ENCODE assay signal across 24 cellular contexts in genomic region chr4:4456351-4456750, GRCh38.
DNase-seq lines count a peak whose midpoint lies in the region; ATAC-seq and TF ChIP-seq lines count a peak whose summit lies in the region.
"Had no signal": no experiment of that assay in that cellular context is flagged by ENCODE, and none has a peak within 500 bp of the region (broad histone marks: within the 10 kb centered on the region; RNA-seq: fewer than 3 reads in every experiment).

No MANE protein-coding gene starts in this region.

- ATAC-seq in memory B cell (ENCODE audit: low read depth) (no peak), GM23338 (no peak), HG03108 (IDR thresholded peaks at IDR 0.05; ENCODE audit: unreplicated experiment) (no peak)
- ATAC-seq: activated CD8-positive, alpha-beta memory T cell treated with anti-CD3 and anti-CD28 coated beads, Interleukin-2, amount 10 ng/mL, durations not matched to agents 7 days and 5 days; activated T-helper 17 cell treated with anti-CD3 and anti-CD28 coated beads, Interleukin-2, amount 50 U/mL, for 72 hours; left lung; sciatic nerve had no signal

- peaks cover 46% of the 10 kb centered on the region for H3K36me3 Mint-ChIP-seq in memory B cell
- peaks cover 10% of the 10 kb centered on the region for H3K36me3 Mint-ChIP-seq in GM23338 (ENCODE audit: low read depth)

- no peaks in the 10 kb centered on the region for H3K27me3 ChIP-seq in OCI-LY1 (ENCODE audit: insufficient read depth, low read length)
- H3K27me3 ChIP-seq in GM23338 (ENCODE audit: insufficient read depth), result no peaks in the 10 kb centered on the region
- H3K27me3 ChIP-seq: breast epithelium, left lung, Peyer's patch, thyroid gland had no signal

- no peaks in the 10 kb centered on the region for H3K9me3 Mint-ChIP-seq in memory B cell
- no peaks in the 10 kb centered on the region for H3K9me3 Mint-ChIP-seq in GM23338
- H3K9me3 Mint-ChIP-seq: activated naive CD8-positive, alpha-beta T cell treated with anti-CD3 and anti-CD28 coated beads, Interleukin-2, amount 10 ng/mL, durations not matched to agents 7 days and 5 days; activated T-helper 17 cell treated with anti-CD3 and anti-CD28 coated beads, Interleukin-2, amount 50 U/mL, for 72 hours; dendritic cell treated with granulocyte-macrophage colony-stimulating factor and Interleukin-4, amounts not matched to agents 40 ng/mL and 50 ng/mL, for 4 days had no signal

- no peak overlapping the region for H3K9ac ChIP-seq in OCI-LY1 (ENCODE audit: low read length)

- H4K20me1 ChIP-seq in OCI-LY1 (ENCODE audit: insufficient read depth, low read length), result no peaks in the 10 kb centered on the region
- no peaks in the 10 kb centered on the region for H4K20me1 ChIP-seq in GM23338 (replicated peaks; ENCODE audit: insufficient read depth)

- peaks cover 9% of the 10 kb centered on the region for H3K4me1 Mint-ChIP-seq in memory B cell
- peaks cover 34% of the 10 kb centered on the region for H3K4me1 Mint-ChIP-seq in GM23338
- H3K4me1 Mint-ChIP-seq: activated naive CD8-positive, alpha-beta T cell treated with anti-CD3 and anti-CD28 coated beads, Interleukin-2, amount 10 ng/mL, durations not matched to agents 7 days and 5 days had no signal

- H3K36me3 ChIP-seq in OCI-LY1 (ENCODE audit: insufficient read depth, low read length) (peaks cover 29% of the 10 kb centered on the region), GM23338 (ENCODE audit: insufficient read depth) (no peaks in the 10 kb centered on the region)

- no peaks in the 10 kb centered on the region for H3K79me2 ChIP-seq in OCI-LY1 (ENCODE audit: insufficient read depth, low read length)
- no peaks in the 10 kb centered on the region for H3K79me2 ChIP-seq in GM23338 (replicated peaks; ENCODE audit: insufficient read depth)

- H2AFZ ChIP-seq in OCI-LY1 (ENCODE audit: low read length) (no peak overlapping the region), GM23338 (no peak overlapping the region)

- no peaks in the 10 kb centered on the region for H3K9me2 ChIP-seq in OCI-LY1 (ENCODE audit: low read depth, low read length)
- H3K9me2 ChIP-seq in GM23338 (ENCODE audit: insufficient read depth), result no peaks in the 10 kb centered on the region

- peak overlapping the region; percentile 83 for H3K27ac ChIP-seq in OCI-LY1 (ENCODE audit: low read depth, low read length, poor library complexity, severe bottlenecking)
- H3K27ac ChIP-seq in GM23338 (ENCODE audit: low read depth), result no peak overlapping the region
- H3K27ac ChIP-seq: breast epithelium, left lung, Peyer's patch, thyroid gland had no signal

- peaks cover 34% of the 10 kb centered on the region for H3K4me1 ChIP-seq in OCI-LY1 (ENCODE audit: insufficient read depth, low read length, severe bottlenecking)
- H3K4me1 ChIP-seq in GM23338 (ENCODE audit: insufficient read depth), result peaks cover 46% of the 10 kb centered on the region
- H3K4me1 ChIP-seq: left lung, Peyer's patch, thyroid gland had no signal

- peak; percentile 72 for DNase-seq in ELR (ENCODE audit: low read depth)
- peak; percentile 68 for DNase-seq in dermis blood vessel endothelial cell
- no peak for DNase-seq in memory B cell (ENCODE audit: low spot score in 2 of 2)
- DNase-seq in NCI-H526 (lab: John Stamatoyannopoulos, UW), result no peak
- DNase-seq in GM23338 (ENCODE audit: low spot score), result no peak
- DNase-seq in NCI-H1436 treated with DMSO at 0.1 percent for 48 hours (lab: John Stamatoyannopoulos, UW), result no peak
- DNase-seq: activated CD4-positive, alpha-beta T cell treated with anti-CD3 and anti-CD28 coated beads for 48 hours; activated CD8-positive, alpha-beta memory T cell treated with anti-CD3 and anti-CD28 coated beads, Interleukin-2, amount 10 ng/mL, durations not matched to agents 7 days and 5 days; activated naive CD8-positive, alpha-beta T cell treated with anti-CD3 and anti-CD28 coated beads, Interleukin-2, amount 10 ng/mL, durations not matched to agents 7 days and 5 days; DMS79 treated with DMSO at 0.1 percent for 48 hours; erythroblast; left lung; NCI-H1694; NCI-H2227 treated with DMSO at 0.1 percent for 48 hours; Peyer's patch; stimulated activated naive CD4-positive, alpha-beta T cell; SW 1271; thyroid gland had no signal

- H3K4me3 Mint-ChIP-seq in memory B cell (no peak overlapping the region), GM23338 (no peak overlapping the region)
- H3K4me3 Mint-ChIP-seq: activated CD8-positive, alpha-beta memory T cell treated with anti-CD3 and anti-CD28 coated beads, Interleukin-2, amount 10 ng/mL, durations not matched to agents 7 days and 5 days; activated naive CD8-positive, alpha-beta T cell treated with anti-CD3 and anti-CD28 coated beads, Interleukin-2, amount 10 ng/mL, durations not matched to agents 7 days and 5 days; activated T-helper 17 cell treated with anti-CD3 and anti-CD28 coated beads, Interleukin-2, amount 50 U/mL, for 72 hours; dendritic cell treated with granulocyte-macrophage colony-stimulating factor and Interleukin-4, amounts not matched to agents 40 ng/mL and 50 ng/mL, for 4 days had no signal

- H3K27ac Mint-ChIP-seq in memory B cell, result peak overlapping the region; percentile 12
- no peak overlapping the region for H3K27ac Mint-ChIP-seq in GM23338
- H3K27ac Mint-ChIP-seq: activated CD8-positive, alpha-beta memory T cell treated with anti-CD3 and anti-CD28 coated beads, Interleukin-2, amount 10 ng/mL, durations not matched to agents 7 days and 5 days; activated naive CD8-positive, alpha-beta T cell treated with anti-CD3 and anti-CD28 coated beads, Interleukin-2, amount 10 ng/mL, durations not matched to agents 7 days and 5 days; activated T-helper 17 cell treated with anti-CD3 and anti-CD28 coated beads, Interleukin-2, amount 50 U/mL, for 72 hours; dendritic cell treated with granulocyte-macrophage colony-stimulating factor and Interleukin-4, amounts not matched to agents 40 ng/mL and 50 ng/mL, for 4 days had no signal

- no peaks in the 10 kb centered on the region for H3K9me3 ChIP-seq in OCI-LY1 (ENCODE audit: low read length)
- H3K9me3 ChIP-seq: breast epithelium, left lung, Peyer's patch, thyroid gland had no signal

- H3K27me3 Mint-ChIP-seq in memory B cell, result no peaks in the 10 kb centered on the region
- peaks cover 3% of the 10 kb centered on the region for H3K27me3 Mint-ChIP-seq in GM23338 (ENCODE audit: insufficient read depth, low read depth, poor library complexity)
- H3K27me3 Mint-ChIP-seq: activated CD8-positive, alpha-beta memory T cell treated with anti-CD3 and anti-CD28 coated beads, Interleukin-2, amount 10 ng/mL, durations not matched to agents 7 days and 5 days; activated naive CD8-positive, alpha-beta T cell treated with anti-CD3 and anti-CD28 coated beads, Interleukin-2, amount 10 ng/mL, durations not matched to agents 7 days and 5 days; activated T-helper 17 cell treated with anti-CD3 and anti-CD28 coated beads, Interleukin-2, amount 50 U/mL, for 72 hours; dendritic cell treated with granulocyte-macrophage colony-stimulating factor and Interleukin-4, amounts not matched to agents 40 ng/mL and 50 ng/mL, for 4 days had no signal

- H3K4me2 ChIP-seq in OCI-LY1 (ENCODE audit: low read length), result no peak overlapping the region; the same call in 1 of the 2 replicates
- no peak overlapping the region for H3K4me2 ChIP-seq in GM23338

- H3K4me3 ChIP-seq in OCI-LY1 (ENCODE audit: low read depth, low read length, poor library complexity, severe bottlenecking), result no peak overlapping the region
- H3K4me3 ChIP-seq in GM23338, result no peak overlapping the region
- H3K4me3 ChIP-seq: breast epithelium, left lung, Peyer's patch, thyroid gland had no signal

- H3F3A ChIP-seq in OCI-LY1 (ENCODE audit: insufficient read depth, low read length), result no peaks in the 10 kb centered on the region
- H3F3A ChIP-seq in GM23338 (replicated peaks; ENCODE audit: low read depth), result 0 out of 2 replicates have a peak, but pooled peaks cover 5% of the 10 kb centered on the region

- TF ChIP-seq CTCF in OCI-LY1 (IDR thresholded peaks at IDR 0.05; ENCODE audit: low read length) (no peak), GM23338 (conservative IDR thresholded peaks at IDR 0.05; ENCODE audit: low read depth in 2 of 2) (no peak)

TF ChIP-seq in GM23338, 12 proteins besides CTCF, POLR2A, EP300 and RAD21 (continues in another document):
- no peak for TF ChIP-seq ZNF114 (CRISPR knock-in tag; IDR thresholded peaks at IDR 0.05)

Comparison
In these comparisons a context has a peak if more than half of its experiments do, and no peak if none do; other contexts are left out.
1. DNase-seq: peak in ELR (single experiment) and dermis blood vessel endothelial cell (single experiment); none in memory B cell (0 of 2), NCI-H526 (0 of 2), GM23338 (single experiment) and NCI-H1436 treated with DMSO at 0.1 percent for 48 hours (single experiment).